Comparison of ENCODE assay signal across 1 cellular context in the genomic region with DNA sequence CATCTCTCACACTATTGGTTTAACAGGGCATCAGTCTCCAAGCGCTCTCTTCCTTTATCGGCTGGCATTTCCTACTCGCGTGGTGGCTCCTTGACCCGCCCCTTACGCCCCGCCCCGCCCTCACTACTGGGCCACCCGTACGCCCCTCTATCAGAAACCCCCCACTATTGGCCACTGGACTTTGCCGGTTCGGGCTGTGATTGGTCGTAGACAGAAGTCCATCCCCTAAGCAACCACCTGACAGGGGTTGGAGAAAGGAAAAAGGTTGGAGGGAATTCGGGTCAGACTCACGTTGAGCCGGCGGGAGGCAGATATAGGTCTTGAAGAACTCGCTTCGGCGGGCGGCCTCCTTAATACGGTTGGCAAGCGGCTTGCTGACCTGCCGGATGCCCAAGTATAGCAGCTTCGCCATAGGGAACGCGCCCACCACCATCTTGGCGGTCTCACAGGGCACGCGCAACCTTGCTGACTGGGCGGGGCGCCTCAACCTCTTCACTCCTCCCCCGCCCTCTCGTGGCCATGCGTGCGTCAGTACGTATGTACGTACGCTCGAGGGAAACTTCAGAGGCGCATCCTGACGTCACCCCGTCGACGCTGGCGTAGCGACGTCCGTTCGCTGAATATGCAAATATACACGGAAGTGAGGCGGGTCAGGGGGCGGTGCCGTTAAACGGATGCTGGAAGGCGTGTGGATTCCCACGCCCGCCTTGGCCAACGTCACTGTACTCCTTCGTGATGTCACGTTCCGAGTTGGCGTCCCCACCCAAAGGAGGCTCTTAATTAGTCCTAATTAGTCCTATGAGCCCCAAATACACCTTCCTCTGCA.
TF ChIP-seq lines count a peak whose summit lies in the region.

A gene (minus strand): TSS at position 471 of the 826 bp plus-strand sequence. CDS start 38 bp downstream, at position 433.

TF ChIP-seq in SK-N-SH, 30 proteins besides CTCF, POLR2A, EP300 and RAD21 (continued from another document):
- TF ChIP-seq, protein P1, sequence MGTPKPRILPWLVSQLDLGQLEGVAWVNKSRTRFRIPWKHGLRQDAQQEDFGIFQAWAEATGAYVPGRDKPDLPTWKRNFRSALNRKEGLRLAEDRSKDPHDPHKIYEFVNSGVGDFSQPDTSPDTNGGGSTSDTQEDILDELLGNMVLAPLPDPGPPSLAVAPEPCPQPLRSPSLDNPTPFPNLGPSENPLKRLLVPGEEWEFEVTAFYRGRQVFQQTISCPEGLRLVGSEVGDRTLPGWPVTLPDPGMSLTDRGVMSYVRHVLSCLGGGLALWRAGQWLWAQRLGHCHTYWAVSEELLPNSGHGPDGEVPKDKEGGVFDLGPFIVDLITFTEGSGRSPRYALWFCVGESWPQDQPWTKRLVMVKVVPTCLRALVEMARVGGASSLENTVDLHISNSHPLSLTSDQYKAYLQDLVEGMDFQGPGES (IDR thresholded peaks at IDR 0.05; ENCODE audit: low read depth, low read length) = peak; percentile 84
- TF ChIP-seq SMC3 (IDR thresholded peaks at IDR 0.05; ENCODE audit: low read depth, low read length) (no peak), JUND (IDR thresholded peaks at IDR 0.05) (no peak), SIN3A (IDR thresholded peaks at IDR 0.05; ENCODE audit: borderline replicate concordance, low read depth, low read length) (no peak), GABPA (IDR thresholded peaks at IDR 0.05; ENCODE audit: low read depth) (peak; percentile 68), FOXJ3 (CRISPR knock-in tag; IDR thresholded peaks at IDR 0.05) (no peak), NRF1 (IDR thresholded peaks at IDR 0.05; ENCODE audit: low read depth, low read length) (peak; percentile 75), NFIC (IDR thresholded peaks at IDR 0.05; ENCODE audit: borderline replicate concordance) (no peak), POLR2AphosphoS5 (IDR thresholded peaks at IDR 0.05; ENCODE audit: low read depth, low read length) (peak; percentile 62)
- TF ChIP-seq, protein P2, sequence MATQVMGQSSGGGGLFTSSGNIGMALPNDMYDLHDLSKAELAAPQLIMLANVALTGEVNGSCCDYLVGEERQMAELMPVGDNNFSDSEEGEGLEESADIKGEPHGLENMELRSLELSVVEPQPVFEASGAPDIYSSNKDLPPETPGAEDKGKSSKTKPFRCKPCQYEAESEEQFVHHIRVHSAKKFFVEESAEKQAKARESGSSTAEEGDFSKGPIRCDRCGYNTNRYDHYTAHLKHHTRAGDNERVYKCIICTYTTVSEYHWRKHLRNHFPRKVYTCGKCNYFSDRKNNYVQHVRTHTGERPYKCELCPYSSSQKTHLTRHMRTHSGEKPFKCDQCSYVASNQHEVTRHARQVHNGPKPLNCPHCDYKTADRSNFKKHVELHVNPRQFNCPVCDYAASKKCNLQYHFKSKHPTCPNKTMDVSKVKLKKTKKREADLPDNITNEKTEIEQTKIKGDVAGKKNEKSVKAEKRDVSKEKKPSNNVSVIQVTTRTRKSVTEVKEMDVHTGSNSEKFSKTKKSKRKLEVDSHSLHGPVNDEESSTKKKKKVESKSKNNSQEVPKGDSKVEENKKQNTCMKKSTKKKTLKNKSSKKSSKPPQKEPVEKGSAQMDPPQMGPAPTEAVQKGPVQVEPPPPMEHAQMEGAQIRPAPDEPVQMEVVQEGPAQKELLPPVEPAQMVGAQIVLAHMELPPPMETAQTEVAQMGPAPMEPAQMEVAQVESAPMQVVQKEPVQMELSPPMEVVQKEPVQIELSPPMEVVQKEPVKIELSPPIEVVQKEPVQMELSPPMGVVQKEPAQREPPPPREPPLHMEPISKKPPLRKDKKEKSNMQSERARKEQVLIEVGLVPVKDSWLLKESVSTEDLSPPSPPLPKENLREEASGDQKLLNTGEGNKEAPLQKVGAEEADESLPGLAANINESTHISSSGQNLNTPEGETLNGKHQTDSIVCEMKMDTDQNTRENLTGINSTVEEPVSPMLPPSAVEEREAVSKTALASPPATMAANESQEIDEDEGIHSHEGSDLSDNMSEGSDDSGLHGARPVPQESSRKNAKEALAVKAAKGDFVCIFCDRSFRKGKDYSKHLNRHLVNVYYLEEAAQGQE (IDR thresholded peaks at IDR 0.05; ENCODE audit: low read depth, low read length) = no peak
